20 cellular contexts compared by ENCODE assay signal in genomic region chr9:73719660-73720059, GRCh38.
A peak's percentile ranks its signal among the peaks of the same experiment; 100 is the strongest.
DNase-seq lines count a peak whose midpoint lies in the region; ATAC-seq, FAIRE-seq and TF ChIP-seq lines count a peak whose summit lies in the region.
"Had no signal": no experiment of that assay in that cellular context is flagged by ENCODE, and none has a peak within 500 bp of the region (broad histone marks: within the 10 kb centered on the region; RNA-seq: fewer than 3 reads in every experiment).

No MANE protein-coding gene starts in this region.

- DNase-seq in NCI-H226 (peak; percentile 12), amniotic epithelial cell (ENCODE audit: low read depth) (peak; percentile 89), foreskin keratinocyte (peak; percentile 37 to 41), progenitor cell of endocrine pancreas (ENCODE audit: low spot score, unreplicated experiment) (no peak), NCI-H524 treated with DMSO at 0.1 percent for 48 hours (lab: John Stamatoyannopoulos, UW) (no peak), nucleus accumbens (lab: John Stamatoyannopoulos, UW) (no peak)
- DNase-seq in stimulated activated naive CD8-positive, alpha-beta T cell treated with anti-CD3 and anti-CD28 coated beads, Interleukin-15, Interleukin-2, amounts not matched to agents 100 U/mL and 50 U/mL, for 24 hours = no peak
- DNase-seq: C1 segment of cervical spinal cord; Calu3; CD4-positive, alpha-beta memory T cell; COR-L47; DMS53; DMS79 treated with DMSO at 0.1 percent for 48 hours; GF-D8; HFFc6 had no signal

- no peak overlapping the region for H3K27ac Mint-ChIP-seq in progenitor cell of endocrine pancreas
- H3K27ac Mint-ChIP-seq: CD4-positive, alpha-beta memory T cell; GM23338; HFFc6 had no signal

- H3K4me1 Mint-ChIP-seq in progenitor cell of endocrine pancreas (ENCODE audit: low read depth) = no peaks in the 10 kb centered on the region
- H3K4me1 Mint-ChIP-seq: CD4-positive, alpha-beta memory T cell; GM23338 had no signal

- no peak for ATAC-seq in foreskin keratinocyte
- ATAC-seq in stimulated activated naive CD8-positive, alpha-beta T cell treated with anti-CD3 and anti-CD28 coated beads, Interleukin-15, Interleukin-2, amounts not matched to agents 100 U/mL and 50 U/mL, for 24 hours = no peak
- ATAC-seq: GM23338 had no signal

- H3K27me3 ChIP-seq in foreskin keratinocyte = no peaks in the 10 kb centered on the region

- H3K36me3 Mint-ChIP-seq in progenitor cell of endocrine pancreas (ENCODE audit: insufficient read depth) = no peaks in the 10 kb centered on the region
- H3K36me3 Mint-ChIP-seq: CD4-positive, alpha-beta memory T cell had no signal

- no peaks in the 10 kb centered on the region for H3K4me1 ChIP-seq in foreskin keratinocyte
- H3K4me1 ChIP-seq: HAP-1 had no signal

- no peak overlapping the region for H3K27ac ChIP-seq in foreskin keratinocyte

- H3K27me3 Mint-ChIP-seq in progenitor cell of endocrine pancreas = no peaks in the 10 kb centered on the region
- H3K27me3 Mint-ChIP-seq: CD4-positive, alpha-beta memory T cell had no signal

- peak; percentile 10 for FAIRE-seq in colon (lab: Jason Lieb, UNC)
- FAIRE-seq: GM12891, GM18507 had no signal

- no peak overlapping the region for H3K4me3 Mint-ChIP-seq in progenitor cell of endocrine pancreas (ENCODE audit: low read depth)
- H3K4me3 Mint-ChIP-seq: CD4-positive, alpha-beta memory T cell; GM23338; HFFc6 had no signal

- TF ChIP-seq CTCF in foreskin keratinocyte (conservative IDR thresholded peaks at IDR 0.05) (no peak), progenitor cell of endocrine pancreas (IDR thresholded peaks at IDR 0.05; ENCODE audit: unreplicated experiment) (no peak)

- no peaks in the 10 kb centered on the region for H3K9me3 Mint-ChIP-seq in progenitor cell of endocrine pancreas (ENCODE audit: low read depth)

Comparison
In these comparisons a context has a peak if more than half of its experiments do, and no peak if none do; other contexts are left out.
1. DNase-seq: peak in NCI-H226 (single experiment), amniotic epithelial cell (single experiment) and foreskin keratinocyte (2 of 2); none in stimulated activated naive CD8-positive, alpha-beta T cell treated with anti-CD3 and anti-CD28 coated beads, Interleukin-15, Interleukin-2, amounts not matched to agents 100 U/mL and 50 U/mL, for 24 hours (single experiment), progenitor cell of endocrine pancreas (single experiment), NCI-H524 treated with DMSO at 0.1 percent for 48 hours (single experiment) and nucleus accumbens (0 of 56).